Comparison of ENCODE assay signal across 8 cellular contexts in genomic region chr4:185395956-185396723, GRCh38. TPM values are rescaled to one million over a fixed set of nuclear protein-coding genes. Genes with fewer than 3 reads are reported as not detected.
DNase-seq lines count a peak whose midpoint lies in the region; ATAC-seq and TF ChIP-seq lines count a peak whose summit lies in the region.

No MANE protein-coding gene starts in this region.

- H3F3A ChIP-seq in smooth muscle cell (ENCODE audit: low read depth) = peaks cover 14% of the 10 kb centered on the region

- H3K9ac ChIP-seq in mammary epithelial cell (ENCODE audit: insufficient read depth, low read length) (peak overlapping the region; percentile 96), smooth muscle cell (ENCODE audit: low read depth) (peak overlapping the region; percentile 71)

- H3K27me3 ChIP-seq in WERI-Rb-1 (ENCODE audit: insufficient read depth, low read depth, severe bottlenecking) = no peaks in the 10 kb centered on the region
- no peaks in the 10 kb centered on the region for H3K27me3 ChIP-seq in mammary epithelial cell (ENCODE audit: insufficient read depth, low read length)
- no peaks in the 10 kb centered on the region for H3K27me3 ChIP-seq in smooth muscle cell (ENCODE audit: low read depth)

- 3% methylated on average over 31 of the region's 98 CpGs for WGBS in mammary epithelial cell (ENCODE audit: low coverage, missing lambda C conversion rate)
- WGBS in smooth muscle cell (ENCODE audit: low lambda C conversion rate) = 1% methylated on average over 94 of the region's 98 CpGs

- H3K27ac ChIP-seq in WERI-Rb-1 = peak overlapping the region; percentile 95
- H3K27ac ChIP-seq in mammary epithelial cell (ENCODE audit: insufficient read depth, low read depth, low read length) = peak overlapping the region; percentile 99
- peak overlapping the region; percentile 94 for H3K27ac ChIP-seq in smooth muscle cell (ENCODE audit: low read depth)

- H4K20me1 ChIP-seq in mammary epithelial cell (ENCODE audit: insufficient read depth, low read length) (no peaks in the 10 kb centered on the region), smooth muscle cell (ENCODE audit: low read depth) (no peaks in the 10 kb centered on the region)

- H3K9me3 Mint-ChIP-seq in immature natural killer cell = no peaks in the 10 kb centered on the region

- H3K27me3 Mint-ChIP-seq in immature natural killer cell (ENCODE audit: low read depth in 3 of 3) = peaks cover 0 to 8% (median 6%) of the 10 kb centered on the region in 3 donors

- H3K79me2 ChIP-seq in mammary epithelial cell (ENCODE audit: insufficient read depth, low read length) = no peaks in the 10 kb centered on the region
- H3K79me2 ChIP-seq in smooth muscle cell (ENCODE audit: low read depth) = no peaks in the 10 kb centered on the region

- ATAC-seq in GM18873 (IDR thresholded peaks at IDR 0.05; ENCODE audit: low FRiP score, unreplicated experiment) = peak; percentile 66
- ATAC-seq in HG03135 (IDR thresholded peaks at IDR 0.05; ENCODE audit: unreplicated experiment) = peak; percentile 78

- POLR2A ChIA-PET in AG04449 (lab: Yijun Ruan, JAX) = interaction anchor here (0.8 to 2.4 kb wide), 9 partner anchors 10 to 194 kb away, joined by 3 to 7 read pairs (median 3); no protein-coding TSS in a partner anchor

- TF ChIP-seq CTCF in AG04449 (IDR thresholded peaks at IDR 0.05; ENCODE audit: insufficient read depth, low read length, missing control alignments) = no peak
- TF ChIP-seq CTCF in WERI-Rb-1 (IDR thresholded peaks at IDR 0.05; ENCODE audit: low read depth, low read length) = no peak
- no peak for TF ChIP-seq CTCF in mammary epithelial cell (conservative IDR thresholded peaks at IDR 0.05 in 1 of 2, IDR thresholded peaks at IDR 0.05 in 1 of 2; ENCODE audit: extremely low read depth in 1 of 2, insufficient read depth in 1 of 2, low read depth in 1 of 2, low read length in 2 of 2)
- no peak for TF ChIP-seq CTCF in smooth muscle cell (IDR thresholded peaks at IDR 0.05; ENCODE audit: borderline replicate concordance, insufficient read depth, poor library complexity, severe bottlenecking)

- CTCF ChIA-PET in AG04449 (lab: Yijun Ruan, JAX) = interaction anchor here (0.9 to 4.8 kb wide), 3 partner anchors 202 to 255 kb away, joined by 3 to 28 read pairs (median 5); no protein-coding TSS in a partner anchor
- CTCF ChIA-PET in mammary epithelial cell (lab: Charles Lee; ENCODE audit: low non-redundant PET) = interaction anchor here (0.6 kb wide), 1 partner anchor 140 kb away, joined by 8 read pairs; no protein-coding TSS in a partner anchor

- peak overlapping the region; percentile 98 for H3K4me2 ChIP-seq in mammary epithelial cell (ENCODE audit: insufficient read depth, low read depth, low read length)
- peak overlapping the region; percentile 95 for H3K4me2 ChIP-seq in smooth muscle cell

- H3K4me1 ChIP-seq in mammary epithelial cell (ENCODE audit: insufficient read depth, low read length) (peaks cover 7% of the 10 kb centered on the region), smooth muscle cell (ENCODE audit: low read depth) (peaks cover 25% of the 10 kb centered on the region)

- intact Hi-C loops in mammary epithelial cell (cut with micrococcal nuclease) = loop anchor here (1.0 to 2.0 kb wide), 6 partner anchors 29 to 201 kb away; partner anchors contain the start of genes CCDC110, SNX25 and UFSP2

- peaks cover 0 to 12% (median 6%) of the 10 kb centered on the region in 3 donors for H3K36me3 Mint-ChIP-seq in immature natural killer cell

- BruUV-seq in mammary epithelial cell (replicated peaks; lab: Mats Ljungman, UMichigan) = no TSS peak

- dilution Hi-C loops in mammary epithelial cell (cut with HindIII; ENCODE audit: low sequenced_read_pairs) = loop anchor here (5.0 kb wide), 1 partner anchor 89 kb away; no protein-coding TSS in a partner anchor

- in situ Hi-C loops in mammary epithelial cell (cut with MboI; ENCODE audit: low sequenced_read_pairs in 2 of 2) = loop anchor here (10.0 kb wide), 3 partner anchors 91 to 191 kb away; partner anchors contain the start of genes CFAP97 (in 1 of the 2) and SNX25 (in 1 of the 2)

- DNase-seq in AG04449 (ENCODE audit: low read depth, low spot score) (peak; percentile 88), NCI-H2196 (lab: John Stamatoyannopoulos, UW; ENCODE audit: unreplicated experiment) (peak; percentile 86), WERI-Rb-1 (peak; percentile 99), mammary epithelial cell (peak; percentile 99), immature natural killer cell (peak; percentile 97), smooth muscle cell (lab: John Stamatoyannopoulos, UW; ENCODE audit: unreplicated experiment) (peak; percentile 93)

- H3K36me3 ChIP-seq in WERI-Rb-1 (peaks cover 18% of the 10 kb centered on the region), mammary epithelial cell (ENCODE audit: insufficient read depth, low read length) (peaks cover 6% of the 10 kb centered on the region), smooth muscle cell (ENCODE audit: low read depth) (peaks cover 16% of the 10 kb centered on the region)

- peak overlapping the region; percentile 97 to 99 (median 98) for H3K27ac Mint-ChIP-seq in immature natural killer cell

- H2AFZ ChIP-seq in mammary epithelial cell (ENCODE audit: low read depth, low read length) = peak overlapping the region; percentile 71
- peak overlapping the region; percentile 63 for H2AFZ ChIP-seq in smooth muscle cell (ENCODE audit: low read depth)

- H3K9me3 ChIP-seq in WERI-Rb-1 (ENCODE audit: severe bottlenecking) (no peaks in the 10 kb centered on the region), mammary epithelial cell (replicated peaks; ENCODE audit: insufficient read depth, low read length) (no peaks in the 10 kb centered on the region), smooth muscle cell (replicated peaks; ENCODE audit: low read depth) (no peaks in the 10 kb centered on the region)

- peaks cover 19 to 26% of the 10 kb centered on the region in 2 donors for H3K4me1 Mint-ChIP-seq in immature natural killer cell

- peak overlapping the region; percentile 94 to 98 (median 96) for H3K4me3 Mint-ChIP-seq in immature natural killer cell

- H3K4me3 ChIP-seq in AG04449 (ENCODE audit: low read depth, low read length) (peak overlapping the region; percentile 76), WERI-Rb-1 (ENCODE audit: low read depth, low read length) (peak overlapping the region; percentile 72), mammary epithelial cell (replicated peaks in 1 of 3; ENCODE audit: insufficient read depth in 1 of 3, low read depth in 2 of 3, low read length in 3 of 3) (peak overlapping the region; percentile 70 to 86 (median 81)), smooth muscle cell (peak overlapping the region; percentile 70)

RNA-seq across cellular contexts. Expression of gene LRP2BP, which starts 0.4 kb away (rescaled TPM):
- total RNA-seq in mammary epithelial cell = under 1 TPM; 0.49 to 0.50 TPM
- polyA plus RNA-seq in mammary epithelial cell = 0.12 TPM
- not detected for polyA minus RNA-seq in mammary epithelial cell
- polyA plus RNA-seq in immature natural killer cell = under 1 TPM in 2 of 3 donors, not detected in 1; 0.17 to 0.36 TPM
- total RNA-seq in smooth muscle cell = 1.4 and 2.4 TPM in 2 replicates
- polyA plus RNA-seq in smooth muscle cell = 0.48 and 1.3 TPM in 2 replicates

RNA-seq across cellular contexts. Expression of gene ANKRD37, which starts 0.5 kb away (rescaled TPM):
- 1 to 10 TPM; 1.8 to 4.8 TPM for total RNA-seq in mammary epithelial cell
- 11.6 TPM for polyA plus RNA-seq in mammary epithelial cell
- 8.4 TPM for polyA minus RNA-seq in mammary epithelial cell
- polyA plus RNA-seq in immature natural killer cell = 10 to 100 TPM in 1 of 3 donors, 1 to 10 TPM in 2; 7.1 to 10.0 (median 8.4) TPM
- total RNA-seq in smooth muscle cell = 10.4 and 17.9 TPM in 2 replicates
- 15.5 and 19.8 TPM in 2 replicates for polyA plus RNA-seq in smooth muscle cell

RNA-seq across cellular contexts. Expression of gene UFSP2, which starts 29.6 kb away (rescaled TPM):
- total RNA-seq in mammary epithelial cell (10 to 100 TPM; 24.7 to 30.0 TPM), smooth muscle cell (36.6 and 45.8 TPM in 2 replicates)
- polyA plus RNA-seq in mammary epithelial cell (21.0 TPM), immature natural killer cell (10 to 100 TPM; 24.9 to 54.2 (median 31.9) TPM), smooth muscle cell (49.7 and 65.0 TPM in 2 replicates)
- 90.4 TPM for polyA minus RNA-seq in mammary epithelial cell

Comparison
In these comparisons a context has a peak if more than half of its experiments do, and no peak if none do; other contexts are left out.
1. Peak in every context shown above with its lines: DNase-seq, ATAC-seq, H3K4me3 ChIP-seq and H3K27ac ChIP-seq.